In the genomic region with DNA sequence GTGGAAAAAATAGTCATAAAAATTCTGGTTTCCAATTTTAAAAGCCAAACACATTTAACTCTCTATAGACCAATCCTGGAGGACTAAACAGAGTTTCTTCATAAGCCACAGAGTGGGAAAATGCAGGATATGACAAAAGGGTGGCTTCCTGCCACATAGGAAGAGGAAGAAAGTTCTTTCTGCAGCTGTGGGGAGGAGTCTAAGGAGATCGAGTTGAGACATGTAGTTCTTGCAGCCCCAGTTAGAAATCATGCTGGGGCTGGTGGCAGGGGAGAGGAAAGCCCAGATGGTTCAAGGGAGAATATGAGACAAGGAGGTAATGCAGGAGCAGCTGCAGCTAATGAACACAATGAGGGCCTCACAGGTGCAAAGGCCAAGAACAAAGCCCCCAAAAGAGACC, we compare ENCODE assay signal across 10 cellular contexts.
DNase-seq lines count a peak whose midpoint lies in the region; ATAC-seq, FAIRE-seq and TF ChIP-seq lines count a peak whose summit lies in the region.
"Had no signal": no experiment of that assay in that cellular context is flagged by ENCODE, and none has a peak within 500 bp of the region (broad histone marks: within the 10 kb centered on the region; RNA-seq: fewer than 3 reads in every experiment).

No MANE protein-coding gene starts in this region.

- intact Hi-C loops in A673 (cut with micrococcal nuclease; ENCODE audit: unreplicated experiment) = no loop called here
- intact Hi-C loops in body of pancreas (cut with DNase I) = no loop called here
- intact Hi-C loops in posterior vena cava (cut with DNase I) = no loop called here

- no TSS peak for BruUV-seq in A673 (replicated peaks; lab: Mats Ljungman, UMichigan)

- POLR2A ChIA-PET in A673 (lab: Charles Lee; ENCODE audit: low non-redundant PET) (no interaction called here), RWPE1 (lab: Yijun Ruan, JAX; ENCODE audit: low non-redundant PET) (no interaction called here)

- H3K4me3 ChIP-seq in A673 (ENCODE audit: low read depth, low read length, poor library complexity, severe bottlenecking) = no peak overlapping the region
- no peak overlapping the region for H3K4me3 ChIP-seq in fibroblast of pulmonary artery (replicated peaks; ENCODE audit: low read depth, low read length)
- H3K4me3 ChIP-seq in body of pancreas = no peak overlapping the region
- H3K4me3 ChIP-seq: K562 had no signal

- H3K36me3 ChIP-seq in A673 (ENCODE audit: insufficient read depth, low read length, poor library complexity, severe bottlenecking) = no peaks in the 10 kb centered on the region
- no peaks in the 10 kb centered on the region for H3K36me3 ChIP-seq in body of pancreas (replicated peaks in 1 of 2; ENCODE audit: insufficient read depth in 1 of 2, low read depth in 2 of 2)

- 33 to 52% methylated on average over 1 of the region's 1 CpG for WGBS in body of pancreas, 2 donors

- H3K27me3 ChIP-seq in A673 (replicated peaks; ENCODE audit: insufficient read depth, low read depth, low read length, poor library complexity) = no peaks in the 10 kb centered on the region
- no peaks in the 10 kb centered on the region for H3K27me3 ChIP-seq in body of pancreas

- no peak for TF ChIP-seq CTCF in A673 (conservative IDR thresholded peaks at IDR 0.05; ENCODE audit: low read depth, low read length)
- no peak for TF ChIP-seq CTCF in RWPE1 (conservative IDR thresholded peaks at IDR 0.05; ENCODE audit: low read depth)
- TF ChIP-seq CTCF in fibroblast of pulmonary artery (IDR thresholded peaks at IDR 0.05; ENCODE audit: low read length, missing control alignments) = no peak
- TF ChIP-seq CTCF in body of pancreas (IDR thresholded peaks at IDR 0.05) = no peak

- no peak for ATAC-seq in body of pancreas
- ATAC-seq in GM18861 (IDR thresholded peaks at IDR 0.05; ENCODE audit: unreplicated experiment) = no peak
- ATAC-seq: K562 had no signal

- CTCF ChIA-PET in A673 (lab: Charles Lee) = no interaction called here
- CTCF ChIA-PET in RWPE1 (lab: Yijun Ruan, JAX) = interaction anchor here (0.6 kb wide), 1 partner anchor 222 kb away, joined by 3 read pairs; no protein-coding TSS in a partner anchor

- H3K9me3 ChIP-seq in A673 (ENCODE audit: low read depth, low read length, poor library complexity, severe bottlenecking) = no peaks in the 10 kb centered on the region
- no peaks in the 10 kb centered on the region for H3K9me3 ChIP-seq in body of pancreas

- DNase-seq in A673 (ENCODE audit: low spot score) (peak; percentile 66), GM19239 (ENCODE audit: insufficient read length, low spot score) (no peak), RWPE1 (ENCODE audit: low spot score) (peak; percentile 57), fibroblast of pulmonary artery (ENCODE audit: low read depth) (peak; percentile 75), NCI-H2081 treated with DMSO at 0.1 percent for 48 hours (lab: John Stamatoyannopoulos, UW) (no peak), body of pancreas (no peak), posterior vena cava (ENCODE audit: low spot score) (no peak)

- H3K27ac ChIP-seq in A673 (ENCODE audit: low read depth, low read length, poor library complexity, severe bottlenecking) = peak overlapping the region; percentile 7
- no peak overlapping the region for H3K27ac ChIP-seq in RWPE1
- no peak overlapping the region for H3K27ac ChIP-seq in body of pancreas

- peak; percentile 11 for FAIRE-seq in GM19239 (lab: Jason Lieb, UNC)
- FAIRE-seq: TTC549 had no signal

- H3K4me1 ChIP-seq in A673 (ENCODE audit: insufficient read depth, low read length, poor library complexity, severe bottlenecking) (peaks cover 17% of the 10 kb centered on the region), body of pancreas (peaks cover 12% of the 10 kb centered on the region)

- no peak for TF ChIP-seq POLR2A in body of pancreas (IDR thresholded peaks at IDR 0.05)

Comparison
In these comparisons a context has a peak if more than half of its experiments do, and no peak if none do; other contexts are left out.
1. DNase-seq: peak in A673 (single experiment), RWPE1 (single experiment) and fibroblast of pulmonary artery (single experiment); none in GM19239 (single experiment), NCI-H2081 treated with DMSO at 0.1 percent for 48 hours (single experiment), body of pancreas (0 of 4) and posterior vena cava (single experiment).